ENCODE assay signal across 8 cellular contexts in genomic region chr2:207239222-207239674, GRCh38.
DNase-seq lines count a peak whose midpoint lies in the region; ATAC-seq and FAIRE-seq lines count a peak whose summit lies in the region.

No MANE protein-coding gene starts in this region.

- peak; percentile 74 to 93 for ATAC-seq in left cardiac atrium
- no peak for ATAC-seq in GM21786 (IDR thresholded peaks at IDR 0.05; ENCODE audit: unreplicated experiment)

- intact Hi-C loops in left cardiac atrium (cut with DNase I), result no loop called here

- peak; percentile 87 for FAIRE-seq in HTR-8/SVneo (lab: Jason Lieb, UNC)

- DNase-seq in HTR-8/SVneo (ENCODE audit: insufficient read length, low spot score) (peak; percentile 83), left cardiac atrium (peak; percentile 75), D341Med (ENCODE audit: low spot score) (no peak), Ammon's horn (ENCODE audit: low spot score) (no peak)
- peak; percentile 60 to 61 for DNase-seq in activated T-cell treated with anti-CD3 and anti-CD28 coated beads, Interleukin-2, amount 50 U/mL, for 48 hours
- peak; percentile 54 for DNase-seq in stimulated activated CD8-positive, alpha-beta memory T cell treated with anti-CD3 and anti-CD28 coated beads, Interleukin-4, amount 100 ng/mL, for 48 hours
- DNase-seq in activated effector memory CD4-positive, alpha-beta T cell treated with anti-CD3 and anti-CD28 coated beads, Interleukin-2, amount 50 U/mL, for 16 hours, result no peak

Comparison
In these comparisons a context has a peak if more than half of its experiments do, and no peak if none do; other contexts are left out.
1. DNase-seq: peak in HTR-8/SVneo (single experiment), activated T-cell treated with anti-CD3 and anti-CD28 coated beads, Interleukin-2, amount 50 U/mL, for 48 hours (2 of 2), left cardiac atrium (single experiment) and stimulated activated CD8-positive, alpha-beta memory T cell treated with anti-CD3 and anti-CD28 coated beads, Interleukin-4, amount 100 ng/mL, for 48 hours (single experiment); none in D341Med (single experiment), activated effector memory CD4-positive, alpha-beta T cell treated with anti-CD3 and anti-CD28 coated beads, Interleukin-2, amount 50 U/mL, for 16 hours (single experiment) and Ammon's horn (single experiment).